In the genomic region with DNA sequence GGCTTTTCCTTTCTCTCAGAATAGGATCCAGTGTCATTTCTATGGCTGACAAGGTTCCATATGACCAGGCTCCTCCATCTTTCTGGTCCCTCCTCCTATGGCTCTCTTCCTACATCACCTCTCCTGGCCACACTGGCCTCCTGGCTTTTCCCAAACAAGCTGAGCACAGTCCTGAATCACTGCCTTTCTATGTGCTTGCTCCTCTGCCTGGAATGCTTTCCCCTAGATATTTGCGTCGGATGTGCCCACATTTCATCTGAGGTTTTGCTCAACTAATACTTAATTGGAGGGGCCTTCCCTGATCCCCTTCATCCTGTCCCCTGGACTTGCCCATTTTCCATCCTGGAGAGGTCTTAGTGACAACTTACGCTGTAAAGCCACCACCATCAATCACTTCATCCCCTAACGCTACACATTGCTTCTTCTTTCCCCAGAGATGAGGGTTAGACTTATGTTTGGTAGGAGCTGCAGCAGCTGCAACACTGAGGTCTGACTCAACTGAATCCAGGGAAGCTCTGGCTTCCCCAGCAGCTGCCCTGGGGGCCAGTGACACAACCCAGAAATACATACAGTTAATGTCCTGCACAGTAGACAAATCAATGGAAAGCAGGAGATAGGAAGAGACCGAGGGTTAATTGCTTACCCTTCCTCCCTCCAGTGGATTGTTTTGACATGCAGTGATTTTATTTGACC, we compare ENCODE assay signal across 1 cellular context.
TF ChIP-seq lines count a peak whose summit lies in the region.

No MANE protein-coding gene starts in this region.

TF ChIP-seq in SK-N-SH treated with all-trans-retinoic acid at 6 μM for 48 hours, 23 proteins besides CTCF, POLR2A, EP300 and RAD21 (continued from another document):
- TF ChIP-seq, protein P1, sequence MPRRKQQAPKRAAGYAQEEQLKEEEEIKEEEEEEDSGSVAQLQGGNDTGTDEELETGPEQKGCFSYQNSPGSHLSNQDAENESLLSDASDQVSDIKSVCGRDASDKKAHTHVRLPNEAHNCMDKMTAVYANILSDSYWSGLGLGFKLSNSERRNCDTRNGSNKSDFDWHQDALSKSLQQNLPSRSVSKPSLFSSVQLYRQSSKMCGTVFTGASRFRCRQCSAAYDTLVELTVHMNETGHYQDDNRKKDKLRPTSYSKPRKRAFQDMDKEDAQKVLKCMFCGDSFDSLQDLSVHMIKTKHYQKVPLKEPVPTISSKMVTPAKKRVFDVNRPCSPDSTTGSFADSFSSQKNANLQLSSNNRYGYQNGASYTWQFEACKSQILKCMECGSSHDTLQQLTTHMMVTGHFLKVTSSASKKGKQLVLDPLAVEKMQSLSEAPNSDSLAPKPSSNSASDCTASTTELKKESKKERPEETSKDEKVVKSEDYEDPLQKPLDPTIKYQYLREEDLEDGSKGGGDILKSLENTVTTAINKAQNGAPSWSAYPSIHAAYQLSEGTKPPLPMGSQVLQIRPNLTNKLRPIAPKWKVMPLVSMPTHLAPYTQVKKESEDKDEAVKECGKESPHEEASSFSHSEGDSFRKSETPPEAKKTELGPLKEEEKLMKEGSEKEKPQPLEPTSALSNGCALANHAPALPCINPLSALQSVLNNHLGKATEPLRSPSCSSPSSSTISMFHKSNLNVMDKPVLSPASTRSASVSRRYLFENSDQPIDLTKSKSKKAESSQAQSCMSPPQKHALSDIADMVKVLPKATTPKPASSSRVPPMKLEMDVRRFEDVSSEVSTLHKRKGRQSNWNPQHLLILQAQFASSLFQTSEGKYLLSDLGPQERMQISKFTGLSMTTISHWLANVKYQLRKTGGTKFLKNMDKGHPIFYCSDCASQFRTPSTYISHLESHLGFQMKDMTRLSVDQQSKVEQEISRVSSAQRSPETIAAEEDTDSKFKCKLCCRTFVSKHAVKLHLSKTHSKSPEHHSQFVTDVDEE (CRISPR knock-in tag; IDR thresholded peaks at IDR 0.05): no peak
- TF ChIP-seq, protein P2, sequence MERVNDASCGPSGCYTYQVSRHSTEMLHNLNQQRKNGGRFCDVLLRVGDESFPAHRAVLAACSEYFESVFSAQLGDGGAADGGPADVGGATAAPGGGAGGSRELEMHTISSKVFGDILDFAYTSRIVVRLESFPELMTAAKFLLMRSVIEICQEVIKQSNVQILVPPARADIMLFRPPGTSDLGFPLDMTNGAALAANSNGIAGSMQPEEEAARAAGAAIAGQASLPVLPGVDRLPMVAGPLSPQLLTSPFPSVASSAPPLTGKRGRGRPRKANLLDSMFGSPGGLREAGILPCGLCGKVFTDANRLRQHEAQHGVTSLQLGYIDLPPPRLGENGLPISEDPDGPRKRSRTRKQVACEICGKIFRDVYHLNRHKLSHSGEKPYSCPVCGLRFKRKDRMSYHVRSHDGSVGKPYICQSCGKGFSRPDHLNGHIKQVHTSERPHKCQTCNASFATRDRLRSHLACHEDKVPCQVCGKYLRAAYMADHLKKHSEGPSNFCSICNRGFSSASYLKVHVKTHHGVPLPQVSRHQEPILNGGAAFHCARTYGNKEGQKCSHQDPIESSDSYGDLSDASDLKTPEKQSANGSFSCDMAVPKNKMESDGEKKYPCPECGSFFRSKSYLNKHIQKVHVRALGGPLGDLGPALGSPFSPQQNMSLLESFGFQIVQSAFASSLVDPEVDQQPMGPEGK (CRISPR knock-in tag; IDR thresholded peaks at IDR 0.05; ENCODE audit: borderline replicate concordance): no peak
- no peak for TF ChIP-seq SNAI2 (CRISPR knock-in tag; IDR thresholded peaks at IDR 0.05)
- TF ChIP-seq, protein P3, sequence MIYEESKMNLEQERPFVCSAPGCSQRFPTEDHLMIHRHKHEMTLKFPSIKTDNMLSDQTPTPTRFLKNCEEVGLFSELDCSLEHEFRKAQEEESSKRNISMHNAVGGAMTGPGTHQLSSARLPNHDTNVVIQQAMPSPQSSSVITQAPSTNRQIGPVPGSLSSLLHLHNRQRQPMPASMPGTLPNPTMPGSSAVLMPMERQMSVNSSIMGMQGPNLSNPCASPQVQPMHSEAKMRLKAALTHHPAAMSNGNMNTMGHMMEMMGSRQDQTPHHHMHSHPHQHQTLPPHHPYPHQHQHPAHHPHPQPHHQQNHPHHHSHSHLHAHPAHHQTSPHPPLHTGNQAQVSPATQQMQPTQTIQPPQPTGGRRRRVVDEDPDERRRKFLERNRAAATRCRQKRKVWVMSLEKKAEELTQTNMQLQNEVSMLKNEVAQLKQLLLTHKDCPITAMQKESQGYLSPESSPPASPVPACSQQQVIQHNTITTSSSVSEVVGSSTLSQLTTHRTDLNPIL (CRISPR knock-in tag; IDR thresholded peaks at IDR 0.05; ENCODE audit: low read depth): no peak
- TF ChIP-seq, protein P4, sequence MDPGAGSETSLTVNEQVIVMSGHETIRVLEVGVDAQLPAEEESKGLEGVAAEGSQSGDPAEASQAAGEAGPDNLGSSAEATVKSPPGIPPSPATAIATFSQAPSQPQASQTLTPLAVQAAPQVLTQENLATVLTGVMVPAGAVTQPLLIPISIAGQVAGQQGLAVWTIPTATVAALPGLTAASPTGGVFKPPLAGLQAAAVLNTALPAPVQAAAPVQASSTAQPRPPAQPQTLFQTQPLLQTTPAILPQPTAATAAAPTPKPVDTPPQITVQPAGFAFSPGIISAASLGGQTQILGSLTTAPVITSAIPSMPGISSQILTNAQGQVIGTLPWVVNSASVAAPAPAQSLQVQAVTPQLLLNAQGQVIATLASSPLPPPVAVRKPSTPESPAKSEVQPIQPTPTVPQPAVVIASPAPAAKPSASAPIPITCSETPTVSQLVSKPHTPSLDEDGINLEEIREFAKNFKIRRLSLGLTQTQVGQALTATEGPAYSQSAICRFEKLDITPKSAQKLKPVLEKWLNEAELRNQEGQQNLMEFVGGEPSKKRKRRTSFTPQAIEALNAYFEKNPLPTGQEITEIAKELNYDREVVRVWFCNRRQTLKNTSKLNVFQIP (CRISPR knock-in tag; IDR thresholded peaks at IDR 0.05; ENCODE audit: borderline replicate concordance, low read depth): no peak
- no peak for TF ChIP-seq ISL1 (CRISPR knock-in tag; IDR thresholded peaks at IDR 0.05)
- TF ChIP-seq OSR1 (CRISPR knock-in tag; IDR thresholded peaks at IDR 0.05): no peak
- no peak for TF ChIP-seq CSDC2 (CRISPR knock-in tag; IDR thresholded peaks at IDR 0.05)
- no peak for TF ChIP-seq ZC3H10 (CRISPR knock-in tag; IDR thresholded peaks at IDR 0.05)
- no peak for TF ChIP-seq ZNF70 (CRISPR knock-in tag; IDR thresholded peaks at IDR 0.05)
- no peak for TF ChIP-seq PPARA (CRISPR knock-in tag; IDR thresholded peaks at IDR 0.05; ENCODE audit: borderline replicate concordance)
- no peak for TF ChIP-seq ZNF8 (CRISPR knock-in tag; IDR thresholded peaks at IDR 0.05)
- TF ChIP-seq ZFP30 (CRISPR knock-in tag; IDR thresholded peaks at IDR 0.05): no peak
